In the genomic region with DNA sequence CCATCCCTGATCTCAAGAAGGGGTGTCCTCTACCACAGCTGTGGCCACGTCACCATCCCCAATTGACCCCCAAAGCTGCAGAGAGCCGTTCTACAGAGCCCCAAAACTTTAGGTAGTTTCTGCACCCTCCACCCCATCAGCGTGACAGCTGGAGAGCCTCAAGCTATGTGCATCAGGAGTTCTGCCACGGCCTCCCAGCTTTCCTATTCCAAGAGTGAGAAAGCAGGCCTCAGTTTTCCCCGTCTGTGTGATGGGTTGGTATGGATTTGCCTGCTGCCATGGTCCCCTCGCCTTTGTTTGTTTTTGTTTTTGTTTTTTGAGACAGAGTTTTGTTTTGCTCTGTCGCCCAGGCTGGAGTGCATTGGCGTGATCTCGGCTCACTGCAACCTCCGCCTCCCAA, we compare ENCODE assay signal across 11 cellular contexts. TPM values are rescaled to one million over a fixed set of nuclear protein-coding genes. Genes with fewer than 3 reads are reported as not detected.
DNase-seq lines count a peak whose midpoint lies in the region; ATAC-seq, FAIRE-seq and TF ChIP-seq lines count a peak whose summit lies in the region.
"Had no signal": no experiment of that assay in that cellular context is flagged by ENCODE, and none has a peak within 500 bp of the region (broad histone marks: within the 10 kb centered on the region; RNA-seq: fewer than 3 reads in every experiment).

No MANE protein-coding gene starts in this region.

- ATAC-seq in T-helper 17 cell (no peak), gastrocnemius medialis (no peak), GM21381 (IDR thresholded peaks at IDR 0.05; ENCODE audit: unreplicated experiment) (no peak)
- ATAC-seq: left colon had no signal

- H3K27me3 ChIP-seq in gastrocnemius medialis = no peaks in the 10 kb centered on the region

- no peak for DNase-seq in Calu3
- no peak for DNase-seq in T-helper 17 cell
- no peak for DNase-seq in fibroblast of pulmonary artery (ENCODE audit: low read depth)
- no peak for DNase-seq in gastrocnemius medialis
- no peak for DNase-seq in activated effector memory CD4-positive, alpha-beta T cell treated with Interleukin-2 at 50 U/mL for 16 hours
- DNase-seq in HTR-8/SVneo (ENCODE audit: insufficient read length, low spot score) = no peak
- no peak for DNase-seq in NAMALWA (ENCODE audit: low spot score)
- DNase-seq: activated gamma-delta T cell treated with Interleukin-2 at 50 U/mL for 16 hours, NCI-H82 had no signal

- no peaks in the 10 kb centered on the region for H3K9me3 ChIP-seq in T-helper 17 cell (ENCODE audit: control insufficient read depth, low read length, poor library complexity, severe bottlenecking)
- no peaks in the 10 kb centered on the region for H3K9me3 ChIP-seq in gastrocnemius medialis

- no peak for FAIRE-seq in HTR-8/SVneo (lab: Jason Lieb, UNC)

- H3K36me3 Mint-ChIP-seq in Calu3 (ENCODE audit: insufficient read depth, unreplicated experiment) = peaks cover 89% of the 10 kb centered on the region
- peaks cover 6% of the 10 kb centered on the region for H3K36me3 Mint-ChIP-seq in T-helper 17 cell (ENCODE audit: low read depth)

- peaks cover 0 to 16% of the 10 kb centered on the region in 2 donors for H3K36me3 ChIP-seq in gastrocnemius medialis

- H3K9me3 Mint-ChIP-seq in Calu3 (ENCODE audit: low read depth, unreplicated experiment) = no peaks in the 10 kb centered on the region

- TF ChIP-seq CTCF in Calu3 (IDR thresholded peaks at IDR 0.05; ENCODE audit: unreplicated experiment) = no peak
- no peak for TF ChIP-seq CTCF in fibroblast of pulmonary artery (IDR thresholded peaks at IDR 0.05; ENCODE audit: low read length, missing control alignments)
- no peak for TF ChIP-seq CTCF in gastrocnemius medialis (IDR thresholded peaks at IDR 0.05 in 4 of 5, conservative IDR thresholded peaks at IDR 0.05 in 1 of 5)

- H3K4me1 Mint-ChIP-seq in Calu3 (ENCODE audit: low read depth, unreplicated experiment) = peaks cover 80% of the 10 kb centered on the region
- H3K4me1 Mint-ChIP-seq in T-helper 17 cell = peaks cover 65% of the 10 kb centered on the region

- H3K27ac Mint-ChIP-seq in Calu3 (ENCODE audit: unreplicated experiment) (peak overlapping the region; percentile 74), T-helper 17 cell (peak overlapping the region; percentile 98)

- H3K4me3 ChIP-seq in fibroblast of pulmonary artery (replicated peaks; ENCODE audit: low read depth, low read length) = peak overlapping the region; percentile 93
- H3K4me3 ChIP-seq in gastrocnemius medialis = peak overlapping the region; percentile 61 to 87 (median 72)

- in situ Hi-C loops in gastrocnemius medialis (cut with MboI; ENCODE audit: low sequenced_read_pairs in 4 of 4) = no loop called here

- CTCF ChIA-PET in Calu3 (lab: Charles Lee) = no interaction called here

- intact Hi-C loops in Calu3 (cut with micrococcal nuclease; ENCODE audit: unreplicated experiment) (no loop called here), gastrocnemius medialis (cut with DNase I; ENCODE audit: low total_unique reads) (loop anchor here (5.0 to 10.0 kb wide), 3 partner anchors 205 to 1017 kb away; partner anchors contain the start of genes CLPTM1, PPP1R37 and SIX5)

- H3K4me3 Mint-ChIP-seq in Calu3 (ENCODE audit: low read depth, unreplicated experiment) = peak overlapping the region; percentile 72
- peak overlapping the region; percentile 99 for H3K4me3 Mint-ChIP-seq in T-helper 17 cell

- BruUV-seq in Calu3 (replicated peaks; lab: Mats Ljungman, UMichigan) = no TSS peak

- peaks cover 50 to 58% of the 10 kb centered on the region in 2 donors for H3K4me1 ChIP-seq in gastrocnemius medialis

- no peak for TF ChIP-seq POLR2A in gastrocnemius medialis (IDR thresholded peaks at IDR 0.05)

- H3K27me3 Mint-ChIP-seq in Calu3 (ENCODE audit: unreplicated experiment) (no peaks in the 10 kb centered on the region), T-helper 17 cell (no peaks in the 10 kb centered on the region)

- H3K27ac ChIP-seq in gastrocnemius medialis = peak overlapping the region; percentile 91 to 97 (median 95)

RNA-seq across cellular contexts. Expression of gene BCL3, which starts 1.5 kb away (rescaled TPM):
- 37.7 and 41.5 TPM in 2 replicates for total RNA-seq in Calu3 (2022)
- total RNA-seq in T-helper 17 cell = 100 to 1,000 TPM; 149 to 168 TPM
- 10 to 100 TPM in 1 of 4 donors, 1 to 10 TPM in 3; 7.2 to 15.7 (median 8.5) TPM for total RNA-seq in gastrocnemius medialis

RNA-seq across cellular contexts. Expression of gene CBLC, which starts 27.7 kb away (rescaled TPM):
- total RNA-seq in Calu3 (2022) (54.3 and 63.1 TPM in 2 replicates), T-helper 17 cell (not detected), gastrocnemius medialis (under 1 TPM in 1 of 4 donors, not detected in 3; 0.49 TPM)

RNA-seq across cellular contexts. Expression of gene CEACAM16, which starts 51.0 kb away (rescaled TPM):
- total RNA-seq in Calu3 (2022) (0.38 TPM in 1 of 2 replicates, not detected in the other), T-helper 17 cell (not detected), gastrocnemius medialis (not detected)

RNA-seq across cellular contexts. Expression of gene BCAM, which starts 58.9 kb away (rescaled TPM):
- total RNA-seq in Calu3 (2022) (30.0 and 31.2 TPM in 2 replicates), T-helper 17 cell (not detected), gastrocnemius medialis (10 to 100 TPM; 10.2 to 24.6 (median 23.6) TPM)

Comparison
In these comparisons a context has a peak if more than half of its experiments do, and no peak if none do; other contexts are left out.
1. RNA of gene CBLC, which starts 27.7 kb away (total RNA-seq): 54.3 to 63.1 TPM in Calu3; not detected in T-helper 17 cell and 0.49 TPM in gastrocnemius medialis; every median in the first group is over 10 times any median in the second.